Comparison of ENCODE assay signal across 21 cellular contexts in genomic region chr11:130418756-130419155, GRCh38. TPM values are rescaled to one million over a fixed set of nuclear protein-coding genes. Genes with fewer than 3 reads are reported as not detected.
DNase-seq lines count a peak whose midpoint lies in the region; ATAC-seq, FAIRE-seq and TF ChIP-seq lines count a peak whose summit lies in the region.
"Had no signal": no experiment of that assay in that cellular context is flagged by ENCODE, and none has a peak within 500 bp of the region (broad histone marks: within the 10 kb centered on the region; RNA-seq: fewer than 3 reads in every experiment).

No MANE protein-coding gene starts in this region.

- TF ChIP-seq RAD21 in HepG2 (CRISPR knock-in tag; IDR thresholded peaks at IDR 0.05) = no peak

- POLR2A ChIA-PET in HepG2 (lab: Yijun Ruan, JAX) = no interaction called here

- peaks cover 3% of the 10 kb centered on the region for H3F3A ChIP-seq in GM23248 (ENCODE audit: insufficient read depth)

- H2AFZ ChIP-seq in GM23248 (no peak overlapping the region), HepG2 (ENCODE audit: low read length) (no peak overlapping the region)

- CTCF ChIA-PET in HepG2 (lab: Yijun Ruan, JAX; ENCODE audit: low intra/inter-chr PET ratio, low total read pairs) = no interaction called here

- TF ChIP-seq EP300 in HepG2 (IDR thresholded peaks at IDR 0.05; ENCODE audit: low read depth in 2 of 2, low read length in 2 of 2) (no peak), HepG2 (CRISPR knock-in tag; IDR thresholded peaks at IDR 0.05; ENCODE audit: borderline replicate concordance) (no peak)

- H3K36me3 ChIP-seq in GM23248 (ENCODE audit: low read depth) (no peaks in the 10 kb centered on the region), HepG2 (replicated peaks in 1 of 2; ENCODE audit: control insufficient read depth in 1 of 2, insufficient read depth in 2 of 2, low read length in 2 of 2) (no peaks in the 10 kb centered on the region)
- H3K36me3 ChIP-seq: uterus had no signal

- TF ChIP-seq POLR2A in HepG2 (IDR thresholded peaks at IDR 0.05; ENCODE audit: insufficient read depth in 1 of 2, low read depth in 2 of 2, low read length in 2 of 2) = no peak

- in situ Hi-C loops in GM23248 (cut with MboI) = no loop called here
- in situ Hi-C loops in HepG2 (cut with HindIII; ENCODE audit: extremely low pct_ligation_motif_present, low pct_unique_long_range_greater_than_20kb) = no loop called here

- peak; percentile 42 for DNase-seq in GM23248
- DNase-seq in caudate nucleus (lab: John Stamatoyannopoulos, UW) = no peak
- DNase-seq in left kidney (ENCODE audit: low read depth, low spot score) = peak; percentile 33
- no peak for DNase-seq in effector CD4-positive, alpha-beta T cell
- no peak for DNase-seq in HepG2 (ENCODE audit: low spot score)
- DNase-seq: activated CD4-positive, alpha-beta T cell treated with anti-CD3 and anti-CD28 coated beads for 48 hours; activated effector memory CD4-positive, alpha-beta T cell treated with Interleukin-2 at 50 U/mL for 16 hours; COR-L47; effector memory CD4-positive, alpha-beta T cell; NCI-H146; NCI-H446 treated with DMSO at 0.1 percent for 48 hours; NK-92 treated with Interleukin-12 subunit alpha and Interleukin-12 subunit beta, amount 100 ng/mL, for 24 hours; right cardiac atrium; stimulated activated naive CD4-positive, alpha-beta T cell; uterus had no signal

- no peaks in the 10 kb centered on the region for H3K79me2 ChIP-seq in GM23248 (ENCODE audit: insufficient read depth)
- H3K79me2 ChIP-seq in HepG2 (ENCODE audit: insufficient read depth, low read length) = no peaks in the 10 kb centered on the region

- H3K27ac ChIP-seq in GM23248 (no peak overlapping the region), caudate nucleus (ENCODE audit: low read depth, low read length) (peak overlapping the region; percentile 46), temporal lobe (ENCODE audit: low read depth, low read length) (peak overlapping the region; percentile 70), HepG2 (ENCODE audit: extremely low read length, insufficient read depth, low read length) (no peak overlapping the region)
- H3K27ac ChIP-seq: uterus had no signal

- intact Hi-C loops in HepG2 (cut with micrococcal nuclease; ENCODE audit: unreplicated experiment) = no loop called here

- no peak for TF ChIP-seq CTCF in HepG2 (CRISPR knock-in tag; IDR thresholded peaks at IDR 0.05)

- H3K9me3 ChIP-seq in GM23248 (ENCODE audit: low read depth) (no peaks in the 10 kb centered on the region), HepG2 (ENCODE audit: low read length) (no peaks in the 10 kb centered on the region)
- H3K9me3 ChIP-seq: uterus had no signal

- FAIRE-seq in HepG2 (lab: Jason Lieb, UNC) = no peak
- FAIRE-seq: GM12891, HTR-8/SVneo had no signal

- peaks cover 6% of the 10 kb centered on the region for H3K4me1 ChIP-seq in GM23248 (ENCODE audit: insufficient read depth)
- H3K4me1 ChIP-seq in HepG2 (ENCODE audit: insufficient read depth, low read length) = no peaks in the 10 kb centered on the region
- H3K4me1 ChIP-seq: uterus had no signal

- no peak overlapping the region for H3K9ac ChIP-seq in GM23248
- no peak overlapping the region for H3K9ac ChIP-seq in HepG2 (ENCODE audit: insufficient read depth, low read depth, low read length)

- no peak overlapping the region for H3K4me2 ChIP-seq in GM23248 (ENCODE audit: unreplicated experiment)
- H3K4me2 ChIP-seq in HepG2 (ENCODE audit: low read depth, low read length) = no peak overlapping the region

- BruUV-seq in HepG2 (replicated peaks; lab: Mats Ljungman, UMichigan) = no TSS peak

- H4K20me1 ChIP-seq in GM23248 (ENCODE audit: insufficient read depth) (no peaks in the 10 kb centered on the region), HepG2 (ENCODE audit: insufficient read depth, low read length) (no peaks in the 10 kb centered on the region)

- H3K4me3 ChIP-seq in GM23248 = no peak overlapping the region
- H3K4me3 ChIP-seq in HepG2 (replicated peaks in 1 of 3; ENCODE audit: insufficient read depth in 1 of 3, low read depth in 2 of 3, low read length in 3 of 3) = no peak overlapping the region
- H3K4me3 ChIP-seq: uterus had no signal

- H3K27me3 ChIP-seq in GM23248 (replicated peaks; ENCODE audit: insufficient read depth) (no peaks in the 10 kb centered on the region), HepG2 (ENCODE audit: control insufficient read depth in 1 of 2, insufficient read depth in 2 of 2, low read length in 2 of 2) (peaks cover 14 to 90% of the 10 kb centered on the region in 2 experiments; a peak in 3 of 5 replicates)
- H3K27me3 ChIP-seq: uterus had no signal

- H3K9me2 ChIP-seq in GM23248 (ENCODE audit: insufficient read depth) = no peaks in the 10 kb centered on the region

- ATAC-seq in HG02798 (IDR thresholded peaks at IDR 0.05; ENCODE audit: poor library complexity, unreplicated experiment) = no peak
- no peak for ATAC-seq in GM19035 (IDR thresholded peaks at IDR 0.05; ENCODE audit: unreplicated experiment)
- ATAC-seq in HepG2 = no peak

- 72 to 84% methylated on average over 12 of the region's 12 CpGs for WGBS in GM23248 (ENCODE audit: low coverage in 1 of 2, low lambda C conversion rate in 2 of 2, missing lambda C conversion rate in 2 of 2), 2 experiments
- WGBS in HepG2 (ENCODE audit: low lambda C conversion rate) = 52% methylated on average over 8 of the region's 12 CpGs

TF ChIP-seq in HepG2, 621 proteins besides CTCF, POLR2A, EP300 and RAD21 (continues in another document):
- TF ChIP-seq PHB2 (IDR thresholded peaks at IDR 0.05; ENCODE audit: partially characterized antibody) (no peak), REL (CRISPR knock-in tag; conservative IDR thresholded peaks at IDR 0.05) (no peak), ZKSCAN1 (IDR thresholded peaks at IDR 0.05; ENCODE audit: low read length) (no peak)

RNA-seq across cellular contexts. Expression of gene ADAMTS8, which starts 9.7 kb away (rescaled TPM):
- under 0.01 and 0.63 TPM in 2 replicates for total RNA-seq in GM23248 (2014; rRNA removed; shearing (Covaris generic))
- polyA plus RNA-seq in GM23248 (2016; fragmentation: Nextera tagmentation; extraction: Ambion mirVana) (0.09 and 0.10 TPM in 2 replicates), HepG2 (2011; rRNA removed) (not detected in 2 replicates)
- total RNA-seq in temporal lobe (2.0 TPM), HepG2 (2016; rRNA removed; fragmentation: Illumina TruSeq; extraction: Trizol) (not detected in 2 replicates)
- not detected in 2 replicates for total RNA-seq in HepG2 (2016; cell fraction: cytosol; rRNA removed; fragmentation: Illumina TruSeq; extraction: Trizol; ENCODE audit: low read depth)
- not detected in 2 replicates for total RNA-seq in HepG2 (2016; cell fraction: insoluble cytoplasmic fraction; rRNA removed; fragmentation: Illumina TruSeq; extraction: Trizol)
- not detected in 2 replicates for total RNA-seq in HepG2 (2016; cell fraction: membrane; rRNA removed; fragmentation: Illumina TruSeq; extraction: Trizol)
- not detected in 2 replicates for total RNA-seq in HepG2 (2016; cell fraction: nucleus; rRNA removed; fragmentation: Illumina TruSeq; extraction: Trizol)
- polyA plus RNA-seq in HepG2 (2011; cell fraction: cytosol; rRNA removed) = not detected in 2 replicates
- not detected in 2 replicates for polyA plus RNA-seq in HepG2 (2011; cell fraction: nucleus; rRNA removed)
- polyA plus RNA-seq in HepG2 (2012) = not detected in 2 replicates
- not detected in 2 replicates for polyA plus RNA-seq in HepG2 (2016; cell fraction: cytosol; fragmentation: Illumina TruSeq; extraction: Trizol; ENCODE audit: low read depth)
- polyA plus RNA-seq in HepG2 (2016; cell fraction: insoluble cytoplasmic fraction; fragmentation: Illumina TruSeq; extraction: Trizol; ENCODE audit: low read depth) = not detected in 2 replicates
- not detected in 2 replicates for polyA plus RNA-seq in HepG2 (2016; cell fraction: membrane; fragmentation: Illumina TruSeq; extraction: Trizol; ENCODE audit: low read depth)
- not detected in 2 replicates for polyA plus RNA-seq in HepG2 (2016; cell fraction: nucleus; fragmentation: Illumina TruSeq; extraction: Trizol; ENCODE audit: insufficient read depth, low read depth)
- polyA minus RNA-seq in HepG2 (2011; rRNA and poly(A)+ RNA removed; ENCODE audit: low replicate concordance) = not detected in 2 replicates
- not detected in 2 replicates for polyA minus RNA-seq in HepG2 (2011; cell fraction: cytosol; rRNA and poly(A)+ RNA removed)
- not detected in 2 replicates for polyA minus RNA-seq in HepG2 (2011; cell fraction: nucleus; rRNA and poly(A)+ RNA removed)
- total RNA-seq: kidney epithelial cell had no signal

RNA-seq across cellular contexts. Expression of gene ADAMTS15, which starts 29.7 kb away (rescaled TPM):
- 0.97 and 1.3 TPM in 2 replicates for total RNA-seq in GM23248 (2014; rRNA removed; shearing (Covaris generic))
- polyA plus RNA-seq in GM23248 (2016; fragmentation: Nextera tagmentation; extraction: Ambion mirVana) = 0.09 TPM in 2 replicates
- 2.5 TPM for total RNA-seq in temporal lobe
- 0.02 TPM in 1 of 2 replicates, not detected in the other for total RNA-seq in HepG2 (2016; rRNA removed; fragmentation: Illumina TruSeq; extraction: Trizol)
- not detected in 2 replicates for total RNA-seq in HepG2 (2016; cell fraction: cytosol; rRNA removed; fragmentation: Illumina TruSeq; extraction: Trizol; ENCODE audit: low read depth)
- not detected in 2 replicates for total RNA-seq in HepG2 (2016; cell fraction: insoluble cytoplasmic fraction; rRNA removed; fragmentation: Illumina TruSeq; extraction: Trizol)
- total RNA-seq in HepG2 (2016; cell fraction: membrane; rRNA removed; fragmentation: Illumina TruSeq; extraction: Trizol) = not detected in 2 replicates
- total RNA-seq in HepG2 (2016; cell fraction: nucleus; rRNA removed; fragmentation: Illumina TruSeq; extraction: Trizol) = not detected in 2 replicates
- polyA plus RNA-seq in HepG2 (2011; rRNA removed) = 0.01 TPM in 1 of 2 replicates, not detected in the other
- polyA plus RNA-seq in HepG2 (2011; cell fraction: cytosol; rRNA removed) = not detected in 2 replicates
- polyA plus RNA-seq in HepG2 (2011; cell fraction: nucleus; rRNA removed) = not detected in 2 replicates
- polyA plus RNA-seq in HepG2 (2012) = not detected in 2 replicates
- not detected in 2 replicates for polyA plus RNA-seq in HepG2 (2016; cell fraction: cytosol; fragmentation: Illumina TruSeq; extraction: Trizol; ENCODE audit: low read depth)
- not detected in 2 replicates for polyA plus RNA-seq in HepG2 (2016; cell fraction: insoluble cytoplasmic fraction; fragmentation: Illumina TruSeq; extraction: Trizol; ENCODE audit: low read depth)
- polyA plus RNA-seq in HepG2 (2016; cell fraction: membrane; fragmentation: Illumina TruSeq; extraction: Trizol; ENCODE audit: low read depth) = not detected in 2 replicates
- not detected in 2 replicates for polyA plus RNA-seq in HepG2 (2016; cell fraction: nucleus; fragmentation: Illumina TruSeq; extraction: Trizol; ENCODE audit: insufficient read depth, low read depth)
- 0.63 TPM in 1 of 2 replicates, not detected in the other for polyA minus RNA-seq in HepG2 (2011; rRNA and poly(A)+ RNA removed; ENCODE audit: low replicate concordance)
- polyA minus RNA-seq in HepG2 (2011; cell fraction: cytosol; rRNA and poly(A)+ RNA removed) = not detected in 2 replicates
- polyA minus RNA-seq in HepG2 (2011; cell fraction: nucleus; rRNA and poly(A)+ RNA removed) = not detected in 2 replicates

Comparison
In these comparisons a context has a peak if more than half of its experiments do, and no peak if none do; other contexts are left out.
1. DNase-seq: peak in GM23248 (single experiment) and left kidney (single experiment); none in caudate nucleus (0 of 61), effector CD4-positive, alpha-beta T cell (single experiment) and HepG2 (single experiment).
2. H3K27ac ChIP-seq: peak in caudate nucleus (single experiment) and temporal lobe (single experiment); none in GM23248 (single experiment) and HepG2 (single experiment).